Comparison of ENCODE assay signal across 8 cellular contexts in the genomic region with DNA sequence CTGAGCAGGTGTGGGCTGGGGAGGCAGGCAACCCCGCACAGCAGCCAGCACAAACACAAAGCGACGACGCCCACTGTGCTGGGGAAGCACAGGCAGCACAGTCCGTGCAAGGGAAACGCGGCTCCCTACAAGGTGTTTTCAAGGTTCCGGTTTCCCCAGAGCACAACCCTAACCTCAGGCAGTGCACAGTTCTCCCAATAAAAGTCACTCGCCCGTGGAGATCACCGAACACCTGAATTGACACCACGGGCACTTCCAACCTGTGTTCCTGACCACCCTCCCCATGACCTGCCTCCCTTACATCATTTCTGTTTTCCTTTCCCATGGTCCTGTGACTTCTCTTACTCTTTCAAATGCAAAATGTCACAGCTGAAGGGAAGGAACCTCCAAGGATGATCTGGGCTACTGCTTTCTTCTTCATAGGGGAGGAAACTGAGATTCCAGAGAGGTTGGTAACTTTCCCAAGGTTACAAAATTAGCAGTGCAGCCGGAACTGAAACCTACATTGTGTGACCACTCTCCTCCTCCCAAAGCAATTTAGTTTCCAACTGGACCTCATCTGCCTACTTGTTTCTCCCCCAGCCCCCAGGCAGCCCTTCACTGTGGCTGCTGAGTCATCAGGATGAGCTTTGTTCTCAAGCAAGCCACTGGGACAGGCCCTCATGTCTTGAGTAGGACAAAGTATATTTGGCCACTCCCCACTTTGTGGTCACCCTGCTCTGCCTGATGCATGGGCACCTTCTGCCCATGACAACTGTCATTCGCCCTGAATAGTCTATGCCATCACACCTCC.
DNase-seq lines count a peak whose midpoint lies in the region; ATAC-seq lines count a peak whose summit lies in the region.

No MANE protein-coding gene starts in this region.

- peak overlapping the region; percentile 12 for H3K27ac Mint-ChIP-seq in activated naive CD8-positive, alpha-beta T cell treated with anti-CD3 and anti-CD28 coated beads, Interleukin-2, amount 10 ng/mL, durations not matched to agents 7 days and 5 days

- H3K27ac ChIP-seq in mesodermal cell (ENCODE audit: low read depth, low read length, severe bottlenecking), result peak overlapping the region; percentile 79

- H3K36me3 ChIP-seq in mesodermal cell (ENCODE audit: control insufficient read depth, insufficient read depth, low read length), result peaks cover 6% of the 10 kb centered on the region

- no peaks in the 10 kb centered on the region for H3K9me3 ChIP-seq in mesodermal cell (ENCODE audit: control insufficient read depth, low read length)

- peak; percentile 40 for ATAC-seq in GM19043 (IDR thresholded peaks at IDR 0.05; ENCODE audit: low read depth, unreplicated experiment)
- ATAC-seq in HG03354 (IDR thresholded peaks at IDR 0.05; ENCODE audit: poor library complexity, severe bottlenecking, unreplicated experiment), result peak; percentile 43
- no peak for ATAC-seq in activated naive CD8-positive, alpha-beta T cell treated with anti-CD3 and anti-CD28 coated beads, Interleukin-2, amount 10 ng/mL, durations not matched to agents 7 days and 5 days (ENCODE audit: low read depth)
- ATAC-seq in HG03378 (IDR thresholded peaks at IDR 0.05; ENCODE audit: unreplicated experiment), result no peak
- ATAC-seq in HG03135 (IDR thresholded peaks at IDR 0.05; ENCODE audit: unreplicated experiment), result no peak

- H3K4me3 Mint-ChIP-seq in activated naive CD8-positive, alpha-beta T cell treated with anti-CD3 and anti-CD28 coated beads, Interleukin-2, amount 10 ng/mL, durations not matched to agents 7 days and 5 days, result no peak overlapping the region

- no peaks in the 10 kb centered on the region for H3K27me3 Mint-ChIP-seq in activated naive CD8-positive, alpha-beta T cell treated with anti-CD3 and anti-CD28 coated beads, Interleukin-2, amount 10 ng/mL, durations not matched to agents 7 days and 5 days

- peaks cover 20% of the 10 kb centered on the region for H3K4me1 ChIP-seq in mesodermal cell (ENCODE audit: control insufficient read depth, insufficient read depth, low read length, poor library complexity, severe bottlenecking)

- peaks cover 3% of the 10 kb centered on the region for H3K9me3 Mint-ChIP-seq in activated naive CD8-positive, alpha-beta T cell treated with anti-CD3 and anti-CD28 coated beads, Interleukin-2, amount 10 ng/mL, durations not matched to agents 7 days and 5 days

- peaks cover 17% of the 10 kb centered on the region for H3K36me3 Mint-ChIP-seq in activated naive CD8-positive, alpha-beta T cell treated with anti-CD3 and anti-CD28 coated beads, Interleukin-2, amount 10 ng/mL, durations not matched to agents 7 days and 5 days

- peaks cover 28% of the 10 kb centered on the region for H3K4me1 Mint-ChIP-seq in activated naive CD8-positive, alpha-beta T cell treated with anti-CD3 and anti-CD28 coated beads, Interleukin-2, amount 10 ng/mL, durations not matched to agents 7 days and 5 days

- no peak for DNase-seq in activated naive CD8-positive, alpha-beta T cell treated with anti-CD3 and anti-CD28 coated beads, Interleukin-2, amount 10 ng/mL, durations not matched to agents 7 days and 5 days
- DNase-seq in putamen (ENCODE audit: low spot score) (no peak), NCI-H748 (lab: John Stamatoyannopoulos, UW; ENCODE audit: unreplicated experiment) (no peak)

- POLR2A ChIA-PET in activated naive CD8-positive, alpha-beta T cell treated with anti-CD3 and anti-CD28 coated beads, Interleukin-2, amount 10 ng/mL, durations not matched to agents 7 days and 5 days (lab: Charles Lee), result no interaction called here

- H3K4me3 ChIP-seq in mesodermal cell (ENCODE audit: extremely low read depth, insufficient read depth, low read length, poor library complexity, severe bottlenecking), result no peak overlapping the region

- WGBS in mesodermal cell (ENCODE audit: insufficient coverage in 2 of 2), 2 experiments, result 40 to 43% methylated on average over 9 of the region's 14 CpGs

Comparison
In these comparisons a context has a peak if more than half of its experiments do, and no peak if none do; other contexts are left out.
1. ATAC-seq: peak in GM19043 (single experiment) and HG03354 (single experiment); none in activated naive CD8-positive, alpha-beta T cell treated with anti-CD3 and anti-CD28 coated beads, Interleukin-2, amount 10 ng/mL, durations not matched to agents 7 days and 5 days (single experiment), HG03378 (single experiment) and HG03135 (single experiment).